ENCODE assay signal across 1 cellular context in the genomic region with DNA sequence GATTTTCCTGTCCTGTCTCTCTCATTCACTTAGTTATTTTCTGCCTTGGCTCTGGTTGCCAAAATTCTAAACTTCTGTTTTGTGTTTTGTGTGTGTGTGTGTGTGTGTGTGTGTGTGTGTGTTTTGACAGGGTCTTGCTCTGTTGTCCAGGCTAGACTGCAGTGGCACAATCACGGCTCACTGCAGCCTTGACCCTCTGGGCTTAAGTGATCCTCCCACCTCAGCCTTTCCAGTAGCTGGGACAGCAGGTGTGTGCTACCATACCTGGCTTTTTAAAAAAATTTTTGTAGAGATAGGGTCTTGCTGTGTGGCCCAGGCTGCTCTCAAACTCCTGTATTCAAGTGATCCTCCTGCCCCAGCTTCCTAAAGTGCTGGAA.
TF ChIP-seq lines count a peak whose summit lies in the region.

No MANE protein-coding gene starts in this region.

TF ChIP-seq in K562, 482 proteins besides CTCF, POLR2A, EP300 and RAD21:
- peak; percentile 92 for TF ChIP-seq ZNF121 (CRISPR knock-in tag; conservative IDR thresholded peaks at IDR 0.05)
- TF ChIP-seq ETV1 (tag; conservative IDR thresholded peaks at IDR 0.05; ENCODE audit: low read depth), result no peak
